Comparison of ENCODE assay signal across 8 cellular contexts in genomic region chr3:39405687-39406367, GRCh38. TPM values are rescaled to one million over a fixed set of nuclear protein-coding genes. Genes with fewer than 3 reads are reported as not detected.
DNase-seq lines count a peak whose midpoint lies in the region; ATAC-seq and TF ChIP-seq lines count a peak whose summit lies in the region.

No MANE protein-coding gene starts in this region.

- H3K27ac ChIP-seq in right lobe of liver, result peak overlapping the region; percentile 41 to 78 (median 72)
- peak overlapping the region; percentile 92 for H3K27ac ChIP-seq in thymus (ENCODE audit: low read depth)

- no peak for DNase-seq in activated T-cell treated with anti-CD3 and anti-CD28 coated beads, Interleukin-2, amount 50 U/mL, for 24 hours
- no peak for DNase-seq in activated T-cell treated with anti-CD3 and anti-CD28 coated beads, Interleukin-2, amount 50 U/mL, for 48 hours
- DNase-seq in astrocyte of the cerebellum (ENCODE audit: low read depth) (no peak), right lobe of liver (no peak), ACHN (no peak)

- H3K4me1 Mint-ChIP-seq in activated T-cell treated with anti-CD3 and anti-CD28 coated beads, Interleukin-2, amount 50 U/mL, for 24 hours (ENCODE audit: low read depth), result peaks cover 43% of the 10 kb centered on the region

- H3K36me3 ChIP-seq in right lobe of liver (peaks cover 0 to 28% (median 8%) of the 10 kb centered on the region in 4 donors), thymus (ENCODE audit: control insufficient read depth, insufficient read depth) (peaks cover 31% of the 10 kb centered on the region)

- H3K4me3 Mint-ChIP-seq in activated T-cell treated with anti-CD3 and anti-CD28 coated beads, Interleukin-2, amount 50 U/mL, for 24 hours, result peak overlapping the region; percentile 87

- peak overlapping the region; percentile 98 for H3K27ac Mint-ChIP-seq in activated T-cell treated with anti-CD3 and anti-CD28 coated beads, Interleukin-2, amount 50 U/mL, for 24 hours

- H3K9me3 ChIP-seq in right lobe of liver (no peaks in the 10 kb centered on the region), thymus (ENCODE audit: control insufficient read depth) (no peaks in the 10 kb centered on the region)

- no peaks in the 10 kb centered on the region for H3K27me3 ChIP-seq in right lobe of liver
- no peaks in the 10 kb centered on the region for H3K27me3 ChIP-seq in thymus (ENCODE audit: control insufficient read depth, insufficient read depth)

- TF ChIP-seq CTCF in astrocyte of the cerebellum (IDR thresholded peaks at IDR 0.05; ENCODE audit: low read depth, low read length, missing control alignments), result no peak
- TF ChIP-seq CTCF in right lobe of liver (IDR thresholded peaks at IDR 0.05), result no peak

- intact Hi-C loops in right lobe of liver (cut with DNase I), result no loop called here

- H3K36me3 Mint-ChIP-seq in activated T-cell treated with anti-CD3 and anti-CD28 coated beads, Interleukin-2, amount 50 U/mL, for 24 hours (ENCODE audit: low read depth), result peaks cover 66% of the 10 kb centered on the region

- no peak for TF ChIP-seq POLR2A in right lobe of liver (IDR thresholded peaks at IDR 0.05)

- H3K4me1 ChIP-seq in right lobe of liver (peaks cover 0 to 14% (median 3%) of the 10 kb centered on the region in 4 donors), thymus (ENCODE audit: control insufficient read depth, insufficient read depth, low read length) (peaks cover 7% of the 10 kb centered on the region)

- 57% methylated on average over 13 of the region's 13 CpGs for WGBS in right lobe of liver (ENCODE audit: insufficient coverage, low coverage, low lambda C conversion rate, missing lambda C conversion rate)
- 82% methylated on average over 13 of the region's 13 CpGs for WGBS in thymus

- H3K9me3 Mint-ChIP-seq in activated T-cell treated with anti-CD3 and anti-CD28 coated beads, Interleukin-2, amount 50 U/mL, for 24 hours, result no peaks in the 10 kb centered on the region

- peak overlapping the region; percentile 90 for H3K4me3 ChIP-seq in astrocyte of the cerebellum (ENCODE audit: low read depth, low read length)
- H3K4me3 ChIP-seq in right lobe of liver, result peak overlapping the region; percentile 74 to 96 (median 87)
- H3K4me3 ChIP-seq in thymus (ENCODE audit: low read length), result peak overlapping the region; percentile 62

- ATAC-seq in right lobe of liver (no peak), GM21619 (IDR thresholded peaks at IDR 0.05; ENCODE audit: unreplicated experiment) (no peak), GM19324 (IDR thresholded peaks at IDR 0.05; ENCODE audit: low FRiP score, unreplicated experiment) (no peak)

- in situ Hi-C loops in astrocyte of the cerebellum (cut with HindIII; ENCODE audit: low sequenced_read_pairs) (no loop called here), ACHN (cut with HindIII; ENCODE audit: low pct_ligation_motif_present, low pct_unique_long_range_greater_than_20kb, low sequenced_read_pairs) (no loop called here)

- no peaks in the 10 kb centered on the region for H3K27me3 Mint-ChIP-seq in activated T-cell treated with anti-CD3 and anti-CD28 coated beads, Interleukin-2, amount 50 U/mL, for 24 hours

RNA-seq across cellular contexts. Expression of gene RPSA, which starts 0.7 kb away (rescaled TPM):
- 100 to 1,000 TPM; 209 to 448 (median 268) TPM for total RNA-seq in right lobe of liver
- polyA plus RNA-seq in thymus, result 1,490 TPM

RNA-seq across cellular contexts. Expression of gene SLC25A38, which starts 22.7 kb away (rescaled TPM):
- total RNA-seq in right lobe of liver, result 10 to 100 TPM; 20.9 to 36.7 (median 23.6) TPM
- polyA plus RNA-seq in thymus, result 39.6 TPM
